Comparison of ENCODE assay signal across 28 cellular contexts in genomic region chr14:35164849-35165248, GRCh38.
"Had no signal": no experiment of that assay in that cellular context is flagged by ENCODE, and none has a peak within 500 bp of the region (broad histone marks: within the 10 kb centered on the region; RNA-seq: fewer than 3 reads in every experiment).

No MANE protein-coding gene starts in this region.

- H3K27ac ChIP-seq: neural progenitor cell, ovary, parathyroid adenoma, psoas muscle, skin epidermis, stomach, thoracic aorta, thyroid gland, tibial nerve, upper lobe of left lung, vagina had no signal

- ATAC-seq: natural killer cell; psoas muscle; right cardiac atrium; sciatic nerve; stimulated activated effector memory CD8-positive, alpha-beta T cell treated with anti-CD3 and anti-CD28 coated beads, Interleukin-12 subunit alpha, Interleukin-12 subunit beta, amount 100 ng/mL, for 72 hours; stimulated activated naive B cell treated with anti-CD40 and anti-IgM and Interleukin-4, amounts not matched to agents 10 μg/mL and 1 μg/mL and 100 μg/mL, for 72 hours had no signal

- H3K9me3 Mint-ChIP-seq: stimulated activated naive CD8-positive, alpha-beta T cell treated with anti-CD3 and anti-CD28 coated beads, Interleukin-15, Interleukin-2, amounts not matched to agents 100 ng/mL and 50 ng/mL, for 24 hours had no signal

- H3K27ac Mint-ChIP-seq: natural killer cell; nephron; neural progenitor cell; progenitor cell of endocrine pancreas; stimulated activated effector memory CD8-positive, alpha-beta T cell treated with anti-CD3 and anti-CD28 coated beads, Interleukin-12 subunit alpha, Interleukin-12 subunit beta, amount 100 ng/mL, for 72 hours; stimulated activated naive B cell treated with anti-CD40 and anti-IgM and Interleukin-4, amounts not matched to agents 10 μg/mL and 1 μg/mL and 100 μg/mL, for 72 hours; stimulated activated naive CD8-positive, alpha-beta T cell treated with anti-CD3 and anti-CD28 coated beads, Interleukin-15, Interleukin-2, amounts not matched to agents 100 ng/mL and 50 ng/mL, for 24 hours had no signal

- H2AFZ ChIP-seq: neural progenitor cell, parathyroid adenoma had no signal

- H3K27me3 ChIP-seq: neural progenitor cell, ovary, stomach, thyroid gland, tibial nerve, upper lobe of left lung, vagina had no signal

- H3K27me3 Mint-ChIP-seq: progenitor cell of endocrine pancreas; stimulated activated naive B cell treated with anti-CD40 and anti-IgM and Interleukin-4, amounts not matched to agents 10 μg/mL and 1 μg/mL and 100 μg/mL, for 72 hours; stimulated activated naive CD8-positive, alpha-beta T cell treated with anti-CD3 and anti-CD28 coated beads, Interleukin-15, Interleukin-2, amounts not matched to agents 100 ng/mL and 50 ng/mL, for 24 hours had no signal

- H3K79me2 ChIP-seq: parathyroid adenoma had no signal

- H3K4me1 ChIP-seq: neural progenitor cell, parathyroid adenoma, psoas muscle, tibial nerve, vagina had no signal

- H3K36me3 ChIP-seq: neural progenitor cell, ovary, thoracic aorta, thyroid gland, upper lobe of left lung had no signal

- H3K9me3 ChIP-seq: ovary, psoas muscle, stomach, thoracic aorta, thyroid gland, tibial nerve, upper lobe of left lung, vagina had no signal

- H3K9ac ChIP-seq: neural progenitor cell, parathyroid adenoma had no signal

- H3K4me1 Mint-ChIP-seq: neural progenitor cell had no signal

- H3K4me2 ChIP-seq: neural progenitor cell had no signal

- H3K4me3 ChIP-seq: neural progenitor cell, ovary, psoas muscle, skin epidermis, stomach, thoracic aorta, thyroid gland, tibial nerve, upper lobe of left lung, vagina had no signal

- DNase-seq: natural killer cell; occipital lobe; ovary; posterior cingulate gyrus; psoas muscle; right cardiac atrium; stimulated activated CD4-positive, alpha-beta T cell treated with anti-CD3 and anti-CD28 coated beads, Interleukin-15, amount 100 ng/mL, for 24 hours; stimulated activated CD4-positive, alpha-beta T cell treated with anti-CD3 and anti-CD28 coated beads, Interleukin-2, amount 100 ng/mL, for 24 hours; stimulated activated CD4-positive, alpha-beta T cell treated with anti-CD3 and anti-CD28 coated beads, Interleukin-2, amount 100 ng/mL, for 48 hours; stimulated activated CD4-positive, alpha-beta T cell treated with anti-CD3 and anti-CD28 coated beads, Interleukin-4, amount 100 ng/mL, for 24 hours; stimulated activated naive B cell treated with anti-CD40 and anti-IgM and Interleukin-4, amounts not matched to agents 10 μg/mL and 1 μg/mL and 100 μg/mL, for 72 hours; stimulated activated naive CD4-positive, alpha-beta T cell treated with Interleukin-2 at 50 U/mL for 16 hours; stomach; thyroid gland; trophoblast cell; upper lobe of left lung had no signal

- FAIRE-seq: urothelium cell line had no signal

- H3K4me3 Mint-ChIP-seq: natural killer cell; nephron; neural progenitor cell; stimulated activated effector memory CD8-positive, alpha-beta T cell treated with anti-CD3 and anti-CD28 coated beads, Interleukin-12 subunit alpha, Interleukin-12 subunit beta, amount 100 ng/mL, for 72 hours; stimulated activated naive B cell treated with anti-CD40 and anti-IgM and Interleukin-4, amounts not matched to agents 10 μg/mL and 1 μg/mL and 100 μg/mL, for 72 hours; stimulated activated naive CD8-positive, alpha-beta T cell treated with anti-CD3 and anti-CD28 coated beads, Interleukin-15, Interleukin-2, amounts not matched to agents 100 ng/mL and 50 ng/mL, for 24 hours had no signal
